Comparison of ENCODE assay signal across 1 cellular context in the genomic region with DNA sequence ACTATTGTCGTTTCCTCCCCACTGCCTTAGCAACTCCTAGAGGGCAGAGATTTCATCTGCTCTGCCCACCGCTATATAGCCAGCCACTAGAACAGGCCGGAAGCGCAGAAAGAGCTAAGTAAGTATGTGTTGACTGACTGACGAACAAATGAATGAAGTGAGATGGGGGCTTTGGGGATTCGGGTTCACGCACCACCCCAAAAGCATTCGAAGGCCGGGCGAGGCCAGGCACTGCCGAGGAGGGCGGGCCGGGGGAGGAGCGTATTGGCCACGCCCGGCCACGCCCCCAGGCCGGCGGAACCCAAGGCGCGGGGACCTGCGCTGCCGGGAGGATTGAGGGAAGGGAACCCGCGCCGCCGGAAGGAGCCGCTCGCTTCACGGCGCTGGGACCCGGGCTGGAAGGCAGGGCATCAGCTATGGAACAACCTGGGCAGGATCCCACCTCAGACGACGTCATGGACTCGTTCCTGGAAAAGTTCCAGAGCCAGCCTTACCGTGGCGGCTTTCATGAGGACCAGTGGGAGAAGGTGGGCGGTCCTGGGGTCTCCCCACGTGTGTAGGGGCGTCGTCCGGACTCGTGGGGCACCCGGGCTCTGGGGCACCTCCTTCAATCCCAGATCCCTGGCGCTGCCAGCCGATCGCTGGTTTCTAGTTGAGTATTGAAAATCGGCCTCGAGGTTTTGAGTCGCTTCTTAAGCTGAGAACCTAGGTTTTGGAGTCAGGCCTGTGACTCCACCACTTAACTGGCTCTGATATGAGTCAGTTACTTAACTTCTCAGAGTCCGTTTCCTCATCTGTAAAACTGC.
TF ChIP-seq lines count a peak whose summit lies in the region.

A gene with protein sequence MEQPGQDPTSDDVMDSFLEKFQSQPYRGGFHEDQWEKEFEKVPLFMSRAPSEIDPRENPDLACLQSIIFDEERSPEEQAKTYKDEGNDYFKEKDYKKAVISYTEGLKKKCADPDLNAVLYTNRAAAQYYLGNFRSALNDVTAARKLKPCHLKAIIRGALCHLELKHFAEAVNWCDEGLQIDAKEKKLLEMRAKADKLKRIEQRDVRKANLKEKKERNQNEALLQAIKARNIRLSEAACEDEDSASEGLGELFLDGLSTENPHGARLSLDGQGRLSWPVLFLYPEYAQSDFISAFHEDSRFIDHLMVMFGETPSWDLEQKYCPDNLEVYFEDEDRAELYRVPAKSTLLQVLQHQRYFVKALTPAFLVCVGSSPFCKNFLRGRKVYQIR (plus strand): TSS at position 369 of the 806 bp plus-strand sequence. CDS start 48 bp downstream, at position 417.

TF ChIP-seq in HepG2, 621 proteins besides CTCF, POLR2A, EP300 and RAD21 (continued from another document and continues in another):
- TF ChIP-seq, protein P1, sequence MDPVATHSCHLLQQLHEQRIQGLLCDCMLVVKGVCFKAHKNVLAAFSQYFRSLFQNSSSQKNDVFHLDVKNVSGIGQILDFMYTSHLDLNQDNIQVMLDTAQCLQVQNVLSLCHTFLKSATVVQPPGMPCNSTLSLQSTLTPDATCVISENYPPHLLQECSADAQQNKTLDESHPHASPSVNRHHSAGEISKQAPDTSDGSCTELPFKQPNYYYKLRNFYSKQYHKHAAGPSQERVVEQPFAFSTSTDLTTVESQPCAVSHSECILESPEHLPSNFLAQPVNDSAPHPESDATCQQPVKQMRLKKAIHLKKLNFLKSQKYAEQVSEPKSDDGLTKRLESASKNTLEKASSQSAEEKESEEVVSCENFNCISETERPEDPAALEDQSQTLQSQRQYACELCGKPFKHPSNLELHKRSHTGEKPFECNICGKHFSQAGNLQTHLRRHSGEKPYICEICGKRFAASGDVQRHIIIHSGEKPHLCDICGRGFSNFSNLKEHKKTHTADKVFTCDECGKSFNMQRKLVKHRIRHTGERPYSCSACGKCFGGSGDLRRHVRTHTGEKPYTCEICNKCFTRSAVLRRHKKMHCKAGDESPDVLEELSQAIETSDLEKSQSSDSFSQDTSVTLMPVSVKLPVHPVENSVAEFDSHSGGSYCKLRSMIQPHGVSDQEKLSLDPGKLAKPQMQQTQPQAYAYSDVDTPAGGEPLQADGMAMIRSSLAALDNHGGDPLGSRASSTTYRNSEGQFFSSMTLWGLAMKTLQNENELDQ (CRISPR knock-in tag; IDR thresholded peaks at IDR 0.05; ENCODE audit: borderline replicate concordance) = 0 out of 2 replicates have a peak, but pooled peaks have one; percentile 30
- TF ChIP-seq SOX5 (CRISPR knock-in tag; IDR thresholded peaks at IDR 0.05; ENCODE audit: borderline replicate concordance) = peak; percentile 32; the same call in 1 of the 2 replicates
- TF ChIP-seq, protein P2, sequence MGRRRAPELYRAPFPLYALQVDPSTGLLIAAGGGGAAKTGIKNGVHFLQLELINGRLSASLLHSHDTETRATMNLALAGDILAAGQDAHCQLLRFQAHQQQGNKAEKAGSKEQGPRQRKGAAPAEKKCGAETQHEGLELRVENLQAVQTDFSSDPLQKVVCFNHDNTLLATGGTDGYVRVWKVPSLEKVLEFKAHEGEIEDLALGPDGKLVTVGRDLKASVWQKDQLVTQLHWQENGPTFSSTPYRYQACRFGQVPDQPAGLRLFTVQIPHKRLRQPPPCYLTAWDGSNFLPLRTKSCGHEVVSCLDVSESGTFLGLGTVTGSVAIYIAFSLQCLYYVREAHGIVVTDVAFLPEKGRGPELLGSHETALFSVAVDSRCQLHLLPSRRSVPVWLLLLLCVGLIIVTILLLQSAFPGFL (CRISPR knock-in tag; IDR thresholded peaks at IDR 0.05) = 0 out of 2 replicates have a peak, but pooled peaks have one; percentile 62
- TF ChIP-seq, protein P3, sequence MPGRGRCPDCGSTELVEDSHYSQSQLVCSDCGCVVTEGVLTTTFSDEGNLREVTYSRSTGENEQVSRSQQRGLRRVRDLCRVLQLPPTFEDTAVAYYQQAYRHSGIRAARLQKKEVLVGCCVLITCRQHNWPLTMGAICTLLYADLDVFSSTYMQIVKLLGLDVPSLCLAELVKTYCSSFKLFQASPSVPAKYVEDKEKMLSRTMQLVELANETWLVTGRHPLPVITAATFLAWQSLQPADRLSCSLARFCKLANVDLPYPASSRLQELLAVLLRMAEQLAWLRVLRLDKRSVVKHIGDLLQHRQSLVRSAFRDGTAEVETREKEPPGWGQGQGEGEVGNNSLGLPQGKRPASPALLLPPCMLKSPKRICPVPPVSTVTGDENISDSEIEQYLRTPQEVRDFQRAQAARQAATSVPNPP (CRISPR knock-in tag; IDR thresholded peaks at IDR 0.05) = peak; percentile 62; the same call in 1 of the 2 replicates
- peak; percentile 92 for TF ChIP-seq TARDBP (CRISPR knock-in tag; IDR thresholded peaks at IDR 0.05)
- TF ChIP-seq NR1H2 (CRISPR knock-in tag; IDR thresholded peaks at IDR 0.05; ENCODE audit: borderline replicate concordance, low read depth) = no peak
- TF ChIP-seq, protein P4, sequence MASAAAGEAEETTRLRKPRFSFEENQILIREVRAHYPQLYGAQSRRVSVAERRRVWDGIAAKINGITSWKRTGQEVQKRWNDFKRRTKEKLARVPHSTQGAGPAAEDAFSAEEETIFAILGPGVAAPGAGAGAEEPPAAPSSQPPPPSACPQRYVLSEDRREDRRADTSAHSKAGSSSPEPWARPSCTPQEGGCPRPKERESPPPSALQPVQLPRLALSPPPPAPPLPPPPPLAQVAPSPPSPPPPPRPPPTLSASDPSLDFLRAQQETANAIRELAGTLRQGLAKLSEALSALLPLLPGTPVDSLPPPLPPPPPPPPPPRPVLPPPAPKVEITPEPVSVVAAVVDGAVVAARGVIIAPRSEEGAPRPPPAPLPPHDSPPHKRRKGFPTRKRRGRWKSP (CRISPR knock-in tag; IDR thresholded peaks at IDR 0.05) = peak; percentile 70; the same call in 1 of the 2 replicates
- TF ChIP-seq ZNF253 (CRISPR knock-in tag; IDR thresholded peaks at IDR 0.05; ENCODE audit: borderline replicate concordance) = no peak
- no peak for TF ChIP-seq HHEX (CRISPR knock-in tag; IDR thresholded peaks at IDR 0.05)
- TF ChIP-seq ZNF543 (CRISPR knock-in tag; IDR thresholded peaks at IDR 0.05) = peak; percentile 81
- 0 out of 2 replicates have a peak, but pooled peaks have one; percentile 65 for TF ChIP-seq TP53 (CRISPR knock-in tag; conservative IDR thresholded peaks at IDR 0.05)
- peak; percentile 82 for TF ChIP-seq MEF2D (CRISPR knock-in tag; IDR thresholded peaks at IDR 0.05)
- TF ChIP-seq, protein P5, sequence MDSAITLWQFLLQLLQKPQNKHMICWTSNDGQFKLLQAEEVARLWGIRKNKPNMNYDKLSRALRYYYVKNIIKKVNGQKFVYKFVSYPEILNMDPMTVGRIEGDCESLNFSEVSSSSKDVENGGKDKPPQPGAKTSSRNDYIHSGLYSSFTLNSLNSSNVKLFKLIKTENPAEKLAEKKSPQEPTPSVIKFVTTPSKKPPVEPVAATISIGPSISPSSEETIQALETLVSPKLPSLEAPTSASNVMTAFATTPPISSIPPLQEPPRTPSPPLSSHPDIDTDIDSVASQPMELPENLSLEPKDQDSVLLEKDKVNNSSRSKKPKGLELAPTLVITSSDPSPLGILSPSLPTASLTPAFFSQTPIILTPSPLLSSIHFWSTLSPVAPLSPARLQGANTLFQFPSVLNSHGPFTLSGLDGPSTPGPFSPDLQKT (CRISPR knock-in tag; IDR thresholded peaks at IDR 0.05; ENCODE audit: borderline replicate concordance) = peak; percentile 64; the same call in 1 of the 2 replicates
- TF ChIP-seq, protein P6, sequence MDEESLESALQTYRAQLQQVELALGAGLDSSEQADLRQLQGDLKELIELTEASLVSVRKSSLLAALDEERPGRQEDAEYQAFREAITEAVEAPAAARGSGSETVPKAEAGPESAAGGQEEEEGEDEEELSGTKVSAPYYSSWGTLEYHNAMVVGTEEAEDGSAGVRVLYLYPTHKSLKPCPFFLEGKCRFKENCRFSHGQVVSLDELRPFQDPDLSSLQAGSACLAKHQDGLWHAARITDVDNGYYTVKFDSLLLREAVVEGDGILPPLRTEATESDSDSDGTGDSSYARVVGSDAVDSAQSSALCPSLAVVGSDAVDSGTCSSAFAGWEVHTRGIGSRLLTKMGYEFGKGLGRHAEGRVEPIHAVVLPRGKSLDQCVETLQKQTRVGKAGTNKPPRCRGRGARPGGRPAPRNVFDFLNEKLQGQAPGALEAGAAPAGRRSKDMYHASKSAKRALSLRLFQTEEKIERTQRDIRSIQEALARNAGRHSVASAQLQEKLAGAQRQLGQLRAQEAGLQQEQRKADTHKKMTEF (CRISPR knock-in tag; IDR thresholded peaks at IDR 0.05) = peak; percentile 97
- TF ChIP-seq KDM5B (CRISPR knock-in tag; IDR thresholded peaks at IDR 0.05; ENCODE audit: borderline replicate concordance) = peak; percentile 92
- TF ChIP-seq, protein P7, sequence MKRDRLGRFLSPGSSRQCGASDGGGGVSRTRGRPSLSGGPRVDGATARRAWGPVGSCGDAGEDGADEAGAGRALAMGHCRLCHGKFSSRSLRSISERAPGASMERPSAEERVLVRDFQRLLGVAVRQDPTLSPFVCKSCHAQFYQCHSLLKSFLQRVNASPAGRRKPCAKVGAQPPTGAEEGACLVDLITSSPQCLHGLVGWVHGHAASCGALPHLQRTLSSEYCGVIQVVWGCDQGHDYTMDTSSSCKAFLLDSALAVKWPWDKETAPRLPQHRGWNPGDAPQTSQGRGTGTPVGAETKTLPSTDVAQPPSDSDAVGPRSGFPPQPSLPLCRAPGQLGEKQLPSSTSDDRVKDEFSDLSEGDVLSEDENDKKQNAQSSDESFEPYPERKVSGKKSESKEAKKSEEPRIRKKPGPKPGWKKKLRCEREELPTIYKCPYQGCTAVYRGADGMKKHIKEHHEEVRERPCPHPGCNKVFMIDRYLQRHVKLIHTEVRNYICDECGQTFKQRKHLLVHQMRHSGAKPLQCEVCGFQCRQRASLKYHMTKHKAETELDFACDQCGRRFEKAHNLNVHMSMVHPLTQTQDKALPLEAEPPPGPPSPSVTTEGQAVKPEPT (CRISPR knock-in tag; IDR thresholded peaks at IDR 0.05; ENCODE audit: low read depth) = no peak
- peak; percentile 84; the same call in 1 of the 2 replicates for TF ChIP-seq MEIS2 (CRISPR knock-in tag; IDR thresholded peaks at IDR 0.05)
- TF ChIP-seq, protein P8, sequence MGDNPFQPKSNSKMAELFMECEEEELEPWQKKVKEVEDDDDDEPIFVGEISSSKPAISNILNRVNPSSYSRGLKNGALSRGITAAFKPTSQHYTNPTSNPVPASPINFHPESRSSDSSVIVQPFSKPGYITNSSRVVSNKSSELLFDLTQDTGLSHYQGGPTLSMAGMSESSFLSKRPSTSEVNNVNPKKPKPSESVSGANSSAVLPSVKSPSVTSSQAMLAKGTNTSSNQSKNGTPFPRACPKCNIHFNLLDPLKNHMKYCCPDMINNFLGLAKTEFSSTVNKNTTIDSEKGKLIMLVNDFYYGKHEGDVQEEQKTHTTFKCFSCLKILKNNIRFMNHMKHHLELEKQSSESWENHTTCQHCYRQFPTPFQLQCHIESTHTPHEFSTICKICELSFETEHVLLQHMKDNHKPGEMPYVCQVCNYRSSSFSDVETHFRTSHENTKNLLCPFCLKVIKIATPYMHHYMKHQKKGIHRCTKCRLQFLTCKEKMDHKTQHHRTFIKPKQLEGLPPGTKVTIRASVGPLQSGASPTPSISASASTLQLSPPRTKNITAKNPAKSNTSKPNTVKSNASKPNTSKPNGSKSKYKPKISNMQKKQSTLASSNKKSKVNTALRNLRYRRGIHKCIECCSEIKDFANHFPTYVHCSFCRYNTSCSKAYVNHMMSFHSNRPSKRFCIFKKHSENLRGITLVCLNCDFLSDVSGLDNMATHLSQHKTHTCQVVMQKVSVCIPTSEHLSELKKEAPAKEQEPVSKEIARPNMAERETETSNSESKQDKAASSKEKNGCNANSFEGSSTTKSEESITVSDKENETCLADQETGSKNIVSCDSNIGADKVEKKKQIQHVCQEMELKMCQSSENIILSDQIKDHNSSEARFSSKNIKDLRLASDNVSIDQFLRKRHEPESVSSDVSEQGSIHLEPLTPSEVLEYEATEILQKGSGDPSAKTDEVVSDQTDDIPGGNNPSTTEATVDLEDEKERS (CRISPR knock-in tag; IDR thresholded peaks at IDR 0.05) = no peak
- peak; percentile 98 for TF ChIP-seq ZSCAN31 (CRISPR knock-in tag; IDR thresholded peaks at IDR 0.05; ENCODE audit: low read depth)
- TF ChIP-seq IRF2 (CRISPR knock-in tag; IDR thresholded peaks at IDR 0.05) = peak; percentile 91
- no peak for TF ChIP-seq PHB2 (IDR thresholded peaks at IDR 0.05; ENCODE audit: partially characterized antibody)
- TF ChIP-seq, protein P9, sequence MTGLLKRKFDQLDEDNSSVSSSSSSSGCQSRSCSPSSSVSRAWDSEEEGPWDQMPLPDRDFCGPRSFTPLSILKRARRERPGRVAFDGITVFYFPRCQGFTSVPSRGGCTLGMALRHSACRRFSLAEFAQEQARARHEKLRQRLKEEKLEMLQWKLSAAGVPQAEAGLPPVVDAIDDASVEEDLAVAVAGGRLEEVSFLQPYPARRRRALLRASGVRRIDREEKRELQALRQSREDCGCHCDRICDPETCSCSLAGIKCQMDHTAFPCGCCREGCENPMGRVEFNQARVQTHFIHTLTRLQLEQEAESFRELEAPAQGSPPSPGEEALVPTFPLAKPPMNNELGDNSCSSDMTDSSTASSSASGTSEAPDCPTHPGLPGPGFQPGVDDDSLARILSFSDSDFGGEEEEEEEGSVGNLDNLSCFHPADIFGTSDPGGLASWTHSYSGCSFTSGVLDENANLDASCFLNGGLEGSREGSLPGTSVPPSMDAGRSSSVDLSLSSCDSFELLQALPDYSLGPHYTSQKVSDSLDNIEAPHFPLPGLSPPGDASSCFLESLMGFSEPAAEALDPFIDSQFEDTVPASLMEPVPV (CRISPR knock-in tag; IDR thresholded peaks at IDR 0.05) = peak; percentile 84; the same call in 1 of the 2 replicates
- TF ChIP-seq ZBTB7B (CRISPR knock-in tag; IDR thresholded peaks at IDR 0.05) = peak; percentile 77; the same call in 1 of the 2 replicates
- TF ChIP-seq CBFB (CRISPR knock-in tag; IDR thresholded peaks at IDR 0.05) = peak; percentile 93
- TF ChIP-seq, protein P10, sequence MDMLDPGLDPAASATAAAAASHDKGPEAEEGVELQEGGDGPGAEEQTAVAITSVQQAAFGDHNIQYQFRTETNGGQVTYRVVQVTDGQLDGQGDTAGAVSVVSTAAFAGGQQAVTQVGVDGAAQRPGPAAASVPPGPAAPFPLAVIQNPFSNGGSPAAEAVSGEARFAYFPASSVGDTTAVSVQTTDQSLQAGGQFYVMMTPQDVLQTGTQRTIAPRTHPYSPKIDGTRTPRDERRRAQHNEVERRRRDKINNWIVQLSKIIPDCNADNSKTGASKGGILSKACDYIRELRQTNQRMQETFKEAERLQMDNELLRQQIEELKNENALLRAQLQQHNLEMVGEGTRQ (IDR thresholded peaks at IDR 0.05; ENCODE audit: low read depth, low read length) = no peak
- TF ChIP-seq, protein P10 (CRISPR knock-in tag; IDR thresholded peaks at IDR 0.05; ENCODE audit: borderline replicate concordance) = 0 out of 2 replicates have a peak, but pooled peaks have one; percentile 36
- no peak for TF ChIP-seq PAWR (CRISPR knock-in tag; IDR thresholded peaks at IDR 0.05; ENCODE audit: borderline replicate concordance)
- peak; percentile 88 for TF ChIP-seq ZNF605 (CRISPR knock-in tag; IDR thresholded peaks at IDR 0.05)
- TF ChIP-seq CBX5 (CRISPR knock-in tag; IDR thresholded peaks at IDR 0.05; ENCODE audit: borderline replicate concordance) = peak; percentile 92; the same call in 1 of the 2 replicates
- peak; percentile 91 for TF ChIP-seq AHR (CRISPR knock-in tag; IDR thresholded peaks at IDR 0.05)
- peak; percentile 81 for TF ChIP-seq ZNF547 (CRISPR knock-in tag; IDR thresholded peaks at IDR 0.05)
